Comparison of ENCODE assay signal across 1 cellular context in the genomic region with DNA sequence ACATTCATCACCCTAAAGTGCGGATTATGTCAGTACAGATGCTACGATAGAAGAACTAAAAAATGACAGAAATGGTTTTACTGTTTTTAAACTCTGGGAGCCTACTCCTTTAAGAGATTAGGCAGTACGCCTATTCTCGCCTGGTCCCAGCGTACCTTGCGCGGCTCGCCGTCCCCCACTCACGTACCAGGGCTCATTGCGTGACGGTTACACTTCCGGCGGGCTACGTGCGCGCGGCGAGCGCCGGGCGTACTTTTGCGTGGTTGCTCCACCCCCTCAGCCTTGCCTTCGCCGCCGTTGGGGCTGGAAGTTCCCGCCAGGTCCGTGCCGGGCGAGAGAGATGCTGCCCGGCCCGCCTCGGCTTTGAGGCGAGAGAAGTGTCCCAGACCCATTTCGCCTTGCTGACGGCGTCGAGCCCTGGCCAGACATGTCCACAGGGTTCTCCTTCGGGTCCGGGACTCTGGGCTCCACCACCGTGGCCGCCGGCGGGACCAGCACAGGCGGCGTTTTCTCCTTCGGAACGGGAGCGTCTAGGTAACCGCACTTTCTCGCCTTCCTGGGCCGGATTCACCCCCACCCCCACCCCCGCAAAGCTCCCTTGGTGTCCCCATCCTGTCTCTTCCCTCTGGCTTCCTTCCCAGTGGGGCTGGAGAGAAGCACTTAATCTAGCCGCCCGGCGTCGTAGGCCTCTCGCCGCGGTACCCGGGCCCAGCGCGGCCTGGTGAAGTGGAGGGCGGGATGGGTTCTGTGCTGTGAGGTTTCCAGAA.
TF ChIP-seq lines count a peak whose summit lies in the region.

A gene with protein sequence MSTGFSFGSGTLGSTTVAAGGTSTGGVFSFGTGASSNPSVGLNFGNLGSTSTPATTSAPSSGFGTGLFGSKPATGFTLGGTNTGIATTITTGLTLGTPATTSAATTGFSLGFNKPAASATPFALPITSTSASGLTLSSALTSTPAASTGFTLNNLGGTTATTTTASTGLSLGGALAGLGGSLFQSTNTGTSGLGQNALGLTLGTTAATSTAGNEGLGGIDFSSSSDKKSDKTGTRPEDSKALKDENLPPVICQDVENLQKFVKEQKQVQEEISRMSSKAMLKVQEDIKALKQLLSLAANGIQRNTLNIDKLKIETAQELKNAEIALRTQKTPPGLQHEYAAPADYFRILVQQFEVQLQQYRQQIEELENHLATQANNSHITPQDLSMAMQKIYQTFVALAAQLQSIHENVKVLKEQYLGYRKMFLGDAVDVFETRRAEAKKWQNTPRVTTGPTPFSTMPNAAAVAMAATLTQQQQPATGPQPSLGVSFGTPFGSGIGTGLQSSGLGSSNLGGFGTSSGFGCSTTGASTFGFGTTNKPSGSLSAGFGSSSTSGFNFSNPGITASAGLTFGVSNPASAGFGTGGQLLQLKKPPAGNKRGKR (plus strand): TSS at position 279 of the 767 bp plus-strand sequence. CDS start 149 bp downstream, at position 428.

TF ChIP-seq in K562, 482 proteins besides CTCF, POLR2A, EP300 and RAD21 (continued from another document and continues in another):
- TF ChIP-seq, protein P1, sequence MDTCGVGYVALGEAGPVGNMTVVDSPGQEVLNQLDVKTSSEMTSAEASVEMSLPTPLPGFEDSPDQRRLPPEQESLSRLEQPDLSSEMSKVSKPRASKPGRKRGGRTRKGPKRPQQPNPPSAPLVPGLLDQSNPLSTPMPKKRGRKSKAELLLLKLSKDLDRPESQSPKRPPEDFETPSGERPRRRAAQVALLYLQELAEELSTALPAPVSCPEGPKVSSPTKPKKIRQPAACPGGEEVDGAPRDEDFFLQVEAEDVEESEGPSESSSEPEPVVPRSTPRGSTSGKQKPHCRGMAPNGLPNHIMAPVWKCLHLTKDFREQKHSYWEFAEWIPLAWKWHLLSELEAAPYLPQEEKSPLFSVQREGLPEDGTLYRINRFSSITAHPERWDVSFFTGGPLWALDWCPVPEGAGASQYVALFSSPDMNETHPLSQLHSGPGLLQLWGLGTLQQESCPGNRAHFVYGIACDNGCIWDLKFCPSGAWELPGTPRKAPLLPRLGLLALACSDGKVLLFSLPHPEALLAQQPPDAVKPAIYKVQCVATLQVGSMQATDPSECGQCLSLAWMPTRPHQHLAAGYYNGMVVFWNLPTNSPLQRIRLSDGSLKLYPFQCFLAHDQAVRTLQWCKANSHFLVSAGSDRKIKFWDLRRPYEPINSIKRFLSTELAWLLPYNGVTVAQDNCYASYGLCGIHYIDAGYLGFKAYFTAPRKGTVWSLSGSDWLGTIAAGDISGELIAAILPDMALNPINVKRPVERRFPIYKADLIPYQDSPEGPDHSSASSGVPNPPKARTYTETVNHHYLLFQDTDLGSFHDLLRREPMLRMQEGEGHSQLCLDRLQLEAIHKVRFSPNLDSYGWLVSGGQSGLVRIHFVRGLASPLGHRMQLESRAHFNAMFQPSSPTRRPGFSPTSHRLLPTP (IDR thresholded peaks at IDR 0.05; ENCODE audit: borderline replicate concordance, extremely low read depth, insufficient read length) = no peak
- TF ChIP-seq TCF7 (IDR thresholded peaks at IDR 0.05; ENCODE audit: borderline replicate concordance) = no peak
- TF ChIP-seq MBD2 (IDR thresholded peaks at IDR 0.05; ENCODE audit: borderline replicate concordance, low read depth) = no peak
- TF ChIP-seq SETDB1 (IDR thresholded peaks at IDR 0.05; ENCODE audit: low read length) = no peak
- no peak for TF ChIP-seq PHF20 (IDR thresholded peaks at IDR 0.05; ENCODE audit: partially characterized antibody)
- TF ChIP-seq ELF4 (CRISPR knock-in tag; IDR thresholded peaks at IDR 0.05) = no peak
- TF ChIP-seq ZC3H8 (IDR thresholded peaks at IDR 0.05) = no peak
- no peak for TF ChIP-seq SAFB2 (IDR thresholded peaks at IDR 0.05; ENCODE audit: borderline replicate concordance, low read depth, low read length, severe bottlenecking)
- peak; percentile 40; the same call in 1 of the 2 replicates for TF ChIP-seq SMAD4 (CRISPR knock-in tag; conservative IDR thresholded peaks at IDR 0.05)
- TF ChIP-seq ZNF184 (CRISPR knock-in tag; IDR thresholded peaks at IDR 0.05) = no peak
- TF ChIP-seq, protein P2, sequence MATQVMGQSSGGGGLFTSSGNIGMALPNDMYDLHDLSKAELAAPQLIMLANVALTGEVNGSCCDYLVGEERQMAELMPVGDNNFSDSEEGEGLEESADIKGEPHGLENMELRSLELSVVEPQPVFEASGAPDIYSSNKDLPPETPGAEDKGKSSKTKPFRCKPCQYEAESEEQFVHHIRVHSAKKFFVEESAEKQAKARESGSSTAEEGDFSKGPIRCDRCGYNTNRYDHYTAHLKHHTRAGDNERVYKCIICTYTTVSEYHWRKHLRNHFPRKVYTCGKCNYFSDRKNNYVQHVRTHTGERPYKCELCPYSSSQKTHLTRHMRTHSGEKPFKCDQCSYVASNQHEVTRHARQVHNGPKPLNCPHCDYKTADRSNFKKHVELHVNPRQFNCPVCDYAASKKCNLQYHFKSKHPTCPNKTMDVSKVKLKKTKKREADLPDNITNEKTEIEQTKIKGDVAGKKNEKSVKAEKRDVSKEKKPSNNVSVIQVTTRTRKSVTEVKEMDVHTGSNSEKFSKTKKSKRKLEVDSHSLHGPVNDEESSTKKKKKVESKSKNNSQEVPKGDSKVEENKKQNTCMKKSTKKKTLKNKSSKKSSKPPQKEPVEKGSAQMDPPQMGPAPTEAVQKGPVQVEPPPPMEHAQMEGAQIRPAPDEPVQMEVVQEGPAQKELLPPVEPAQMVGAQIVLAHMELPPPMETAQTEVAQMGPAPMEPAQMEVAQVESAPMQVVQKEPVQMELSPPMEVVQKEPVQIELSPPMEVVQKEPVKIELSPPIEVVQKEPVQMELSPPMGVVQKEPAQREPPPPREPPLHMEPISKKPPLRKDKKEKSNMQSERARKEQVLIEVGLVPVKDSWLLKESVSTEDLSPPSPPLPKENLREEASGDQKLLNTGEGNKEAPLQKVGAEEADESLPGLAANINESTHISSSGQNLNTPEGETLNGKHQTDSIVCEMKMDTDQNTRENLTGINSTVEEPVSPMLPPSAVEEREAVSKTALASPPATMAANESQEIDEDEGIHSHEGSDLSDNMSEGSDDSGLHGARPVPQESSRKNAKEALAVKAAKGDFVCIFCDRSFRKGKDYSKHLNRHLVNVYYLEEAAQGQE (CRISPR knock-in tag; IDR thresholded peaks at IDR 0.05; ENCODE audit: low read depth) = no peak
- 0 out of 4 replicates have a peak, but pooled peaks of 1 of the 2 experiments have one; percentile 24 for TF ChIP-seq TRIM24 (IDR thresholded peaks at IDR 0.05)
- TF ChIP-seq, protein P3, sequence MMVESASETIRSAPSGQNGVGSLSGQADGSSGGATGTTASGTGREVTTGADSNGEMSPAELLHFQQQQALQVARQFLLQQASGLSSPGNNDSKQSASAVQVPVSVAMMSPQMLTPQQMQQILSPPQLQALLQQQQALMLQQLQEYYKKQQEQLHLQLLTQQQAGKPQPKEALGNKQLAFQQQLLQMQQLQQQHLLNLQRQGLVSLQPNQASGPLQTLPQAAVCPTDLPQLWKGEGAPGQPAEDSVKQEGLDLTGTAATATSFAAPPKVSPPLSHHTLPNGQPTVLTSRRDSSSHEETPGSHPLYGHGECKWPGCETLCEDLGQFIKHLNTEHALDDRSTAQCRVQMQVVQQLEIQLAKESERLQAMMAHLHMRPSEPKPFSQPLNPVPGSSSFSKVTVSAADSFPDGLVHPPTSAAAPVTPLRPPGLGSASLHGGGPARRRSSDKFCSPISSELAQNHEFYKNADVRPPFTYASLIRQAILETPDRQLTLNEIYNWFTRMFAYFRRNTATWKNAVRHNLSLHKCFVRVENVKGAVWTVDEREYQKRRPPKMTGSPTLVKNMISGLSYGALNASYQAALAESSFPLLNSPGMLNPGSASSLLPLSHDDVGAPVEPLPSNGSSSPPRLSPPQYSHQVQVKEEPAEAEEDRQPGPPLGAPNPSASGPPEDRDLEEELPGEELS (CRISPR knock-in tag; IDR thresholded peaks at IDR 0.05; ENCODE audit: borderline replicate concordance) = no peak
- peak; percentile 27; the same call in 1 of the 2 replicates for TF ChIP-seq C11orf30 (IDR thresholded peaks at IDR 0.05; ENCODE audit: low read depth)
- TF ChIP-seq DPF2 (IDR thresholded peaks at IDR 0.05) = no peak
- TF ChIP-seq POLR2G (IDR thresholded peaks at IDR 0.05; ENCODE audit: low read depth, low read length) = peak; percentile 98
- TF ChIP-seq, protein P4, sequence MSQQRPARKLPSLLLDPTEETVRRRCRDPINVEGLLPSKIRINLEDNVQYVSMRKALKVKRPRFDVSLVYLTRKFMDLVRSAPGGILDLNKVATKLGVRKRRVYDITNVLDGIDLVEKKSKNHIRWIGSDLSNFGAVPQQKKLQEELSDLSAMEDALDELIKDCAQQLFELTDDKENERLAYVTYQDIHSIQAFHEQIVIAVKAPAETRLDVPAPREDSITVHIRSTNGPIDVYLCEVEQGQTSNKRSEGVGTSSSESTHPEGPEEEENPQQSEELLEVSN (IDR thresholded peaks at IDR 0.05; ENCODE audit: borderline replicate concordance in 1 of 2, extremely low read depth in 1 of 2, insufficient read depth in 1 of 2, insufficient read length in 1 of 2, low read depth in 1 of 2, low read length in 1 of 2, poor library complexity in 1 of 2, severe bottlenecking in 1 of 2) = peak; percentile 85 to 93
- TF ChIP-seq, protein P5, sequence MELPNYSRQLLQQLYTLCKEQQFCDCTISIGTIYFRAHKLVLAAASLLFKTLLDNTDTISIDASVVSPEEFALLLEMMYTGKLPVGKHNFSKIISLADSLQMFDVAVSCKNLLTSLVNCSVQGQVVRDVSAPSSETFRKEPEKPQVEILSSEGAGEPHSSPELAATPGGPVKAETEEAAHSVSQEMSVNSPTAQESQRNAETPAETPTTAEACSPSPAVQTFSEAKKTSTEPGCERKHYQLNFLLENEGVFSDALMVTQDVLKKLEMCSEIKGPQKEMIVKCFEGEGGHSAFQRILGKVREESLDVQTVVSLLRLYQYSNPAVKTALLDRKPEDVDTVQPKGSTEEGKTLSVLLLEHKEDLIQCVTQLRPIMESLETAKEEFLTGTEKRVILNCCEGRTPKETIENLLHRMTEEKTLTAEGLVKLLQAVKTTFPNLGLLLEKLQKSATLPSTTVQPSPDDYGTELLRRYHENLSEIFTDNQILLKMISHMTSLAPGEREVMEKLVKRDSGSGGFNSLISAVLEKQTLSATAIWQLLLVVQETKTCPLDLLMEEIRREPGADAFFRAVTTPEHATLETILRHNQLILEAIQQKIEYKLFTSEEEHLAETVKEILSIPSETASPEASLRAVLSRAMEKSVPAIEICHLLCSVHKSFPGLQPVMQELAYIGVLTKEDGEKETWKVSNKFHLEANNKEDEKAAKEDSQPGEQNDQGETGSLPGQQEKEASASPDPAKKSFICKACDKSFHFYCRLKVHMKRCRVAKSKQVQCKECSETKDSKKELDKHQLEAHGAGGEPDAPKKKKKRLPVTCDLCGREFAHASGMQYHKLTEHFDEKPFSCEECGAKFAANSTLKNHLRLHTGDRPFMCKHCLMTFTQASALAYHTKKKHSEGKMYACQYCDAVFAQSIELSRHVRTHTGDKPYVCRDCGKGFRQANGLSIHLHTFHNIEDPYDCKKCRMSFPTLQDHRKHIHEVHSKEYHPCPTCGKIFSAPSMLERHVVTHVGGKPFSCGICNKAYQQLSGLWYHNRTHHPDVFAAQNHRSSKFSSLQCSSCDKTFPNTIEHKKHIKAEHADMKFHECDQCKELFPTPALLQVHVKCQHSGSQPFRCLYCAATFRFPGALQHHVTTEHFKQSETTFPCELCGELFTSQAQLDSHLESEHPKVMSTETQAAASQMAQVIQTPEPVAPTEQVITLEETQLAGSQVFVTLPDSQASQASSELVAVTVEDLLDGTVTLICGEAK (IDR thresholded peaks at IDR 0.05) = peak; percentile 61
- TF ChIP-seq, protein P5 (CRISPR knock-in tag; IDR thresholded peaks at IDR 0.05) = no peak
- TF ChIP-seq ELF1 (tag; IDR thresholded peaks at IDR 0.05) = 0 out of 2 replicates have a peak, but pooled peaks have one; percentile 56
- TF ChIP-seq DNMT1 (IDR thresholded peaks at IDR 0.05) = no peak
- TF ChIP-seq CBFA2T2 (conservative IDR thresholded peaks at IDR 0.05) = no peak
- 0 out of 2 replicates have a peak, but pooled peaks have one; percentile 23 for TF ChIP-seq HDAC8 (tag; IDR thresholded peaks at IDR 0.05)
- TF ChIP-seq, protein P6, sequence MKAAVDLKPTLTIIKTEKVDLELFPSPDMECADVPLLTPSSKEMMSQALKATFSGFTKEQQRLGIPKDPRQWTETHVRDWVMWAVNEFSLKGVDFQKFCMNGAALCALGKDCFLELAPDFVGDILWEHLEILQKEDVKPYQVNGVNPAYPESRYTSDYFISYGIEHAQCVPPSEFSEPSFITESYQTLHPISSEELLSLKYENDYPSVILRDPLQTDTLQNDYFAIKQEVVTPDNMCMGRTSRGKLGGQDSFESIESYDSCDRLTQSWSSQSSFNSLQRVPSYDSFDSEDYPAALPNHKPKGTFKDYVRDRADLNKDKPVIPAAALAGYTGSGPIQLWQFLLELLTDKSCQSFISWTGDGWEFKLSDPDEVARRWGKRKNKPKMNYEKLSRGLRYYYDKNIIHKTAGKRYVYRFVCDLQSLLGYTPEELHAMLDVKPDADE (conservative IDR thresholded peaks at IDR 0.05; ENCODE audit: control insufficient read depth, low read depth, low read length) = no peak
- TF ChIP-seq, protein P7, sequence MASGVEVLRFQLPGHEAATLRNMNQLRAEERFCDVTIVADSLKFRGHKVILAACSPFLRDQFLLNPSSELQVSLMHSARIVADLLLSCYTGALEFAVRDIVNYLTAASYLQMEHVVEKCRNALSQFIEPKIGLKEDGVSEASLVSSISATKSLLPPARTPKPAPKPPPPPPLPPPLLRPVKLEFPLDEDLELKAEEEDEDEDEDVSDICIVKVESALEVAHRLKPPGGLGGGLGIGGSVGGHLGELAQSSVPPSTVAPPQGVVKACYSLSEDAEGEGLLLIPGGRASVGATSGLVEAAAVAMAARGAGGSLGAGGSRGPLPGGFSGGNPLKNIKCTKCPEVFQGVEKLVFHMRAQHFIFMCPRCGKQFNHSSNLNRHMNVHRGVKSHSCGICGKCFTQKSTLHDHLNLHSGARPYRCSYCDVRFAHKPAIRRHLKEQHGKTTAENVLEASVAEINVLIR (CRISPR knock-in tag; IDR thresholded peaks at IDR 0.05) = no peak
- TF ChIP-seq KLF1 (tag; IDR thresholded peaks at IDR 0.05) = 0 out of 2 replicates have a peak, but pooled peaks have one; percentile 35
